13 cellular contexts compared by ENCODE assay signal in genomic region chr11:117874253-117874909, GRCh38. TPM values are rescaled to one million over a fixed set of nuclear protein-coding genes. Genes with fewer than 3 reads are reported as not detected.
DNase-seq lines count a peak whose midpoint lies in the region; ATAC-seq and TF ChIP-seq lines count a peak whose summit lies in the region.
"Had no signal": no experiment of that assay in that cellular context is flagged by ENCODE, and none has a peak within 500 bp of the region (broad histone marks: within the 10 kb centered on the region; RNA-seq: fewer than 3 reads in every experiment).

No MANE protein-coding gene starts in this region.

- H3K27ac Mint-ChIP-seq in nephron progenitor cell: no peak overlapping the region

- H3K27ac ChIP-seq in HUES48 (ENCODE audit: low read depth, low read length) (peak overlapping the region; percentile 17), esophagus muscularis mucosa (replicated peaks in 1 of 4) (peak overlapping the region; percentile 45 to 81 (median 72))

- intact Hi-C loops in esophagus muscularis mucosa (cut with DNase I): no loop called here

- H3K4me3 Mint-ChIP-seq in nephron progenitor cell: peak overlapping the region; percentile 67

- peaks cover 71% of the 10 kb centered on the region for H3K27me3 Mint-ChIP-seq in nephron progenitor cell (ENCODE audit: low read depth, poor library complexity)

- H3K27me3 ChIP-seq in BE2C (no peaks in the 10 kb centered on the region), HUES48 (ENCODE audit: control insufficient read depth, insufficient read depth, low read length) (peaks cover 35% of the 10 kb centered on the region), esophagus muscularis mucosa (peaks cover 0 to 23% (median 3%) of the 10 kb centered on the region in 4 donors)

- 51% methylated on average over 16 of the region's 16 CpGs for WGBS in esophagus muscularis mucosa

- H3K36me3 Mint-ChIP-seq in nephron progenitor cell (ENCODE audit: low read depth): no peaks in the 10 kb centered on the region

- TF ChIP-seq CTCF in BE2C (IDR thresholded peaks at IDR 0.05; ENCODE audit: low read depth, low read length) (no peak), esophagus muscularis mucosa (IDR thresholded peaks at IDR 0.05) (no peak), nephron progenitor cell (IDR thresholded peaks at IDR 0.05) (no peak)

- no peaks in the 10 kb centered on the region for H3K9me3 ChIP-seq in BE2C
- no peaks in the 10 kb centered on the region for H3K9me3 ChIP-seq in HUES48 (ENCODE audit: control insufficient read depth, insufficient read depth, low read length)
- no peaks in the 10 kb centered on the region for H3K9me3 ChIP-seq in esophagus muscularis mucosa

- TF ChIP-seq POLR2A in esophagus muscularis mucosa (IDR thresholded peaks at IDR 0.05; ENCODE audit: low read depth): no peak

- no peak for TF ChIP-seq EP300 in esophagus muscularis mucosa (IDR thresholded peaks at IDR 0.05)

- H3K9ac ChIP-seq in HUES48 (ENCODE audit: low read depth, low read length): no peak overlapping the region

- H3K36me3 ChIP-seq in BE2C (no peaks in the 10 kb centered on the region), HUES48 (ENCODE audit: control insufficient read depth, insufficient read depth, low read length) (no peaks in the 10 kb centered on the region), esophagus muscularis mucosa (no peaks in the 10 kb centered on the region)

- H3K4me1 Mint-ChIP-seq in nephron progenitor cell: peaks cover 72% of the 10 kb centered on the region

- no peaks in the 10 kb centered on the region for H3K9me3 Mint-ChIP-seq in nephron progenitor cell
- H3K9me3 Mint-ChIP-seq: CD8-positive, alpha-beta memory T cell had no signal

- H3K4me3 ChIP-seq in BE2C (ENCODE audit: low read depth, low read length) (peak overlapping the region; percentile 98; the same call in 1 of the 2 replicates), HUES48 (ENCODE audit: low read depth, low read length) (peak overlapping the region; percentile 65; the same call in 1 of the 2 replicates), esophagus muscularis mucosa (peak overlapping the region; percentile 64 to 79 (median 66))

- H3K4me1 ChIP-seq in BE2C (peaks cover 43% of the 10 kb centered on the region), HUES48 (ENCODE audit: control insufficient read depth, insufficient read depth, low read length) (peaks cover 37% of the 10 kb centered on the region), esophagus muscularis mucosa (peaks cover 55 to 86% (median 77%) of the 10 kb centered on the region in 4 donors)

- DNase-seq in BE2C (no peak), esophagus muscularis mucosa (ENCODE audit: extremely low spot score) (no peak), nephron progenitor cell (no peak), NCI-H128 (lab: John Stamatoyannopoulos, UW; ENCODE audit: unreplicated experiment) (no peak)
- DNase-seq in stimulated activated CD4-positive, alpha-beta T cell treated with anti-CD3 and anti-CD28 coated beads, Interleukin-4, amount 100 ng/mL, for 4 hours: no peak
- DNase-seq: activated CD4-positive, alpha-beta T cell treated with anti-CD3 and anti-CD28 coated beads for 48 hours; activated gamma-delta T cell; CD8-positive, alpha-beta memory T cell; IMR-90; posterior cingulate gyrus had no signal

- ATAC-seq in HG03196 (IDR thresholded peaks at IDR 0.05; ENCODE audit: unreplicated experiment): no peak
- no peak for ATAC-seq in GM18870 (IDR thresholded peaks at IDR 0.05; ENCODE audit: unreplicated experiment)

RNA-seq across cellular contexts. Expression of gene FXYD6, which starts 2.1 kb away (rescaled TPM):
- polyA plus RNA-seq in BE2C (2012; ENCODE audit: insufficient read depth, insufficient read length, low read depth): 242 TPM
- total RNA-seq in esophagus muscularis mucosa: 100 to 1,000 TPM in 2 of 4 donors, 10 to 100 TPM in 2; 78.9 to 105 (median 91.5) TPM
- total RNA-seq: IMR-90 had no signal
- polyA plus RNA-seq: CD8-positive, alpha-beta memory T cell had no signal

RNA-seq across cellular contexts. Expression of gene FXYD2, which starts 49.8 kb away (rescaled TPM):
- 0.77 TPM for polyA plus RNA-seq in BE2C (2012; ENCODE audit: insufficient read depth, insufficient read length, low read depth)
- total RNA-seq in esophagus muscularis mucosa: 1 to 10 TPM in 3 of 4 donors, under 1 TPM in 1; 0.52 to 5.8 (median 3.7) TPM
- total RNA-seq: IMR-90 had no signal

RNA-seq across cellular contexts. Expression of gene TMPRSS13, which starts 54.8 kb away (rescaled TPM):
- polyA plus RNA-seq in BE2C (2012; ENCODE audit: insufficient read depth, insufficient read length, low read depth): not detected
- not detected for total RNA-seq in esophagus muscularis mucosa
- total RNA-seq: IMR-90 had no signal
- polyA plus RNA-seq: IMR-90 had no signal
